In the genomic region with DNA sequence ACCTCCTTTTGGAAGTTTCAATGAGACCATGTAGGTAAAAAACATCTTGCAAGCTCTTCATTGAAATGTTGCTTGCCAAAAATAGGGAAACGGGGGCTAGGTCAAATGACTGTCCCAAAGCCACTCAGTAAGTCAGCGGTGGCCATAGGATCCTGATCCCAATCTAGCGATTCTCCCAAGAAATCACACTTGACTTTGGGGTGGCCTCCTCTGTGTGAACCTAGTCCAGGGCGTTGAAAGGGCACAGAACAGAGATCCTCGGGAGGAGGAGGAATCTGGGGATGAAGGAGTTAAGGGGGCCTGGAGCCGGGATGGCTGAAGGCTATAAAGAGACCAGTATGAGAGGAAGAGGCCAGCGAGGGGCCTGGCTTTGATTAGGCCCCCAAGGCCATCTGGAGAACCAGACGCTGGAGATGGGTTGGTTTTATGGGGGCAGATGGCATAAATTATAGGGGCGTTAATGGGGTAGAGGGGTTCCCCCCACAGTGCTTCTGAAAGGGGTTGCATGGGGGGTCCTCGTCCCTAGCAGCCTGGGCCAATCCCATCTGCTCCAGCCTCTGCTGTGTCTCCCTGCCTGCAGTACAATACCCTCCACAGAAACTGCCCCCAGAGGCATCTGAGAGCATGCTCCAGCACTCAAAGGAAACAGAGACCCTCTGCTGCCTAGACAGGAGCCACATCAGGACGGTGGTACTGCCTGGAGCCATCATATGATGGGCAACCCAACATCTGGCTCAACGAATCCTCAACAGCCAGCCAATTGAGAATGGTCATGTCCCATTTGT, we compare ENCODE assay signal across 17 cellular contexts. TPM values are rescaled to one million over a fixed set of nuclear protein-coding genes. Genes with fewer than 3 reads are reported as not detected.
DNase-seq lines count a peak whose midpoint lies in the region; ATAC-seq and TF ChIP-seq lines count a peak whose summit lies in the region.
"Had no signal": no experiment of that assay in that cellular context is flagged by ENCODE, and none has a peak within 500 bp of the region (broad histone marks: within the 10 kb centered on the region; RNA-seq: fewer than 3 reads in every experiment).

No MANE protein-coding gene starts in this region.

- H3K27me3 ChIP-seq in left ventricle myocardium inferior (ENCODE audit: low read depth) (peaks cover 82% of the 10 kb centered on the region), HL-60 (ENCODE audit: insufficient read depth, poor library complexity, severe bottlenecking) (peaks cover 12% of the 10 kb centered on the region), upper lobe of right lung (peaks cover 23% of the 10 kb centered on the region), HAP-1 (ENCODE audit: low read depth) (peaks cover 17% of the 10 kb centered on the region)
- H3K27me3 ChIP-seq: SJSA1 had no signal

- TF ChIP-seq CTCF in left ventricle myocardium inferior (IDR thresholded peaks at IDR 0.05; ENCODE audit: borderline replicate concordance) (no peak), HL-60 (IDR thresholded peaks at IDR 0.05; ENCODE audit: insufficient read depth, low read length) (no peak), upper lobe of right lung (IDR thresholded peaks at IDR 0.05) (no peak)

- in situ Hi-C loops in HAP-1 (cut with MboI; ENCODE audit: low sequenced_read_pairs) = loop anchor here (5.0 kb wide), 1 partner anchor 129 kb away; no protein-coding TSS in a partner anchor

- intact Hi-C loops in cardiac septum (cut with DNase I) (loop anchor here (1.0 to 2.0 kb wide), 2 partner anchors 57 to 128 kb away; no protein-coding TSS in a partner anchor), left ventricle myocardium inferior (cut with micrococcal nuclease) (loop anchor here (2.0 to 5.0 kb wide), 2 partner anchors 58 to 129 kb away; no protein-coding TSS in a partner anchor), upper lobe of right lung (cut with DNase I) (loop anchor here (5.0 to 10.0 kb wide), 2 partner anchors 59 to 132 kb away; no protein-coding TSS in a partner anchor)

- H3K27ac ChIP-seq in left ventricle myocardium inferior (replicated peaks) = no peak overlapping the region
- peak overlapping the region; percentile 49 for H3K27ac ChIP-seq in HL-60 (replicated peaks)
- no peak overlapping the region for H3K27ac ChIP-seq in upper lobe of right lung
- H3K27ac ChIP-seq: brain microvascular endothelial cell, C4-2B, epithelial cell of prostate, parathyroid adenoma, SJSA1 had no signal

- DNase-seq in cardiac septum (ENCODE audit: low spot score) (peak; percentile 24), left ventricle myocardium inferior (no peak), HL-60 (ENCODE audit: low read depth in 1 of 2, low spot score in 1 of 2) (no peak), islet precursor cell (peak; percentile 37), upper lobe of right lung (peak; percentile 28), HAP-1 (ENCODE audit: low spot score in 2 of 2) (no peak), NCI-H2081 (lab: John Stamatoyannopoulos, UW) (no peak)

- H3K9me3 ChIP-seq in left ventricle myocardium inferior (replicated peaks) (no peaks in the 10 kb centered on the region), upper lobe of right lung (no peaks in the 10 kb centered on the region), HAP-1 (no peaks in the 10 kb centered on the region)
- H3K9me3 ChIP-seq: MG63, SJSA1 had no signal

- ATAC-seq in upper lobe of right lung (no peak), HG03108 (IDR thresholded peaks at IDR 0.05; ENCODE audit: unreplicated experiment) (no peak)

- H3K4me1 ChIP-seq in left ventricle myocardium inferior = peaks cover 22% of the 10 kb centered on the region
- peaks cover 11% of the 10 kb centered on the region for H3K4me1 ChIP-seq in upper lobe of right lung
- peaks cover 4% of the 10 kb centered on the region; the same call in 1 of the 2 replicates for H3K4me1 ChIP-seq in HAP-1
- H3K4me1 ChIP-seq: parathyroid adenoma had no signal

- H3K36me3 ChIP-seq in left ventricle myocardium inferior (no peaks in the 10 kb centered on the region), upper lobe of right lung (no peaks in the 10 kb centered on the region), HAP-1 (replicated peaks) (no peaks in the 10 kb centered on the region)
- H3K36me3 ChIP-seq: brain microvascular endothelial cell, MG63, SJSA1 had no signal

- no peak overlapping the region for H3K4me3 ChIP-seq in left ventricle myocardium inferior
- H3K4me3 ChIP-seq in HL-60 (replicated peaks; ENCODE audit: insufficient read depth, low read length) = no peak overlapping the region; the same call in 1 of the 2 replicates
- no peak overlapping the region for H3K4me3 ChIP-seq in upper lobe of right lung
- no peak overlapping the region for H3K4me3 ChIP-seq in HAP-1
- H3K4me3 ChIP-seq: GM12878, MG63, SJSA1 had no signal

RNA-seq across cellular contexts. Expression of a gene that starts 35.2 kb away (rescaled TPM):
- not detected for total RNA-seq in cardiac septum
- total RNA-seq in left ventricle myocardium inferior = not detected
- total RNA-seq in upper lobe of right lung = 3.4 TPM
- total RNA-seq: activated CD8-positive, alpha-beta T cell treated with anti-CD3 and anti-CD28 coated beads, Interleukin-2, amount 10 ng/mL, durations not matched to agents 7 days and 5 days; GM12878; naive thymus-derived CD8-positive, alpha-beta T cell; SJSA1 had no signal

RNA-seq across cellular contexts. Expression of a gene that starts 37.7 kb away (rescaled TPM):
- 17.8 TPM for total RNA-seq in cardiac septum
- total RNA-seq in left ventricle myocardium inferior = 23.7 TPM
- total RNA-seq in upper lobe of right lung = 19.8 TPM

Comparison
In these comparisons a context has a peak if more than half of its experiments do, and no peak if none do; other contexts are left out.
1. DNase-seq: peak in cardiac septum (single experiment), islet precursor cell (single experiment) and upper lobe of right lung (single experiment); none in left ventricle myocardium inferior (single experiment), HL-60 (0 of 2), HAP-1 (0 of 2) and NCI-H2081 (0 of 2).